ENCODE assay signal across 7 cellular contexts in the genomic region with DNA sequence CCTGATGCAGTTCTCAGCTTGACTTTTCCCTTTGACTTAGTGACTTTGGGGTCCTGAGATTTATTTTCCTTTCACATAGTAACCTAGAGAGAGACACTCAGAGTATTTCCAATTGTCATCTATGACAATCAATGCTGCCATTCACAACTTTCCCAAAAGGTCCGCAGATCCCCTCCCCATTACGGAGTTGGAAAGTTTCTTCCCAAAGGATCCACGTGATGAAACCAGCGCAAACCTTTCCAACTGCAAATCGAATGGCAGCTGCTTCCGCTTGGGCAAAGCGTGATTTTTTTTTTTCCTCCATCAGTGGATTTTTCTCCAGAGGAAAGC. TPM values are rescaled to one million over a fixed set of nuclear protein-coding genes. Genes with fewer than 3 reads are reported as not detected.
DNase-seq lines count a peak whose midpoint lies in the region; ATAC-seq and TF ChIP-seq lines count a peak whose summit lies in the region.

No MANE protein-coding gene starts in this region.

- no peaks in the 10 kb centered on the region for H3K9me3 ChIP-seq in OCI-LY3 (ENCODE audit: insufficient read depth, low read length)
- no peaks in the 10 kb centered on the region for H3K9me3 ChIP-seq in endocrine pancreas (ENCODE audit: control insufficient read depth, low read length)

- peaks cover 7% of the 10 kb centered on the region; the same call in 1 of the 2 replicates for H3K79me2 ChIP-seq in OCI-LY3 (ENCODE audit: low read length)

- H3K27ac Mint-ChIP-seq in naive thymus-derived CD8-positive, alpha-beta T cell, result peak overlapping the region; percentile 88 to 95 (median 91)

- H3K27me3 ChIP-seq in OCI-LY3 (ENCODE audit: low read depth, low read length) (no peaks in the 10 kb centered on the region), endocrine pancreas (ENCODE audit: control insufficient read depth, insufficient read depth, low read length) (no peaks in the 10 kb centered on the region)

- H4K20me1 ChIP-seq in OCI-LY3 (ENCODE audit: insufficient read depth, low read length), result no peaks in the 10 kb centered on the region

- peak overlapping the region; percentile 86 to 96 (median 93) for H3K4me3 Mint-ChIP-seq in naive thymus-derived CD8-positive, alpha-beta T cell

- ATAC-seq in GM21717 (IDR thresholded peaks at IDR 0.05; ENCODE audit: unreplicated experiment), result peak; percentile 13
- peak in 1 of 2 donors; percentile 5 for ATAC-seq in naive thymus-derived CD8-positive, alpha-beta T cell

- no peaks in the 10 kb centered on the region for H3K9me3 Mint-ChIP-seq in naive thymus-derived CD8-positive, alpha-beta T cell

- peak overlapping the region; percentile 98 for H3K4me2 ChIP-seq in OCI-LY3 (ENCODE audit: low read length)

- H3K4me3 ChIP-seq in OCI-LY3 (ENCODE audit: low read length) (peak overlapping the region; percentile 92), endocrine pancreas (ENCODE audit: control insufficient read depth, insufficient read depth, low read length) (peak overlapping the region; percentile 75)

- H3K4me1 Mint-ChIP-seq in naive thymus-derived CD8-positive, alpha-beta T cell, result peaks cover 6 to 40% (median 23%) of the 10 kb centered on the region in 4 donors

- TF ChIP-seq CTCF in OCI-LY3 (IDR thresholded peaks at IDR 0.05; ENCODE audit: low read depth, low read length), result no peak

- no peaks in the 10 kb centered on the region for H3K27me3 Mint-ChIP-seq in naive thymus-derived CD8-positive, alpha-beta T cell

- DNase-seq in naive thymus-derived CD8-positive, alpha-beta T cell, result peak in 1 of 10 donors; percentile 22
- no peak for DNase-seq in kidney tubule cell (ENCODE audit: low spot score)
- DNase-seq in NCI-H2227 treated with DMSO at 0.1 percent for 48 hours (lab: John Stamatoyannopoulos, UW), result no peak
- DNase-seq in UCSD-AML1 (lab: John Stamatoyannopoulos, UW; ENCODE audit: unreplicated experiment), result no peak

- H3K9ac ChIP-seq in OCI-LY3 (ENCODE audit: low read length) (peak overlapping the region; percentile 78), endocrine pancreas (ENCODE audit: control insufficient read depth, insufficient read depth, low read length) (peak overlapping the region; percentile 82)

- H3K36me3 Mint-ChIP-seq in naive thymus-derived CD8-positive, alpha-beta T cell, result no peaks in the 10 kb centered on the region

- peak overlapping the region; percentile 89 for H2AFZ ChIP-seq in OCI-LY3 (ENCODE audit: low read depth, low read length)

- POLR2A ChIA-PET in naive thymus-derived CD8-positive, alpha-beta T cell (lab: Charles Lee), result interaction anchor here (0.6 to 2.4 kb wide), 21 partner anchors 8 to 165 kb away, joined by 3 to 59 read pairs (median 5); partner anchors contain the start of genes DDX19A, DDX19B and ST3GAL2

- H3K4me1 ChIP-seq in OCI-LY3 (ENCODE audit: low read length) (peaks cover 9% of the 10 kb centered on the region), endocrine pancreas (ENCODE audit: control insufficient read depth, insufficient read depth, low read length) (no peaks in the 10 kb centered on the region)

- H3K36me3 ChIP-seq in OCI-LY3 (replicated peaks; ENCODE audit: low read depth, low read length), result no peaks in the 10 kb centered on the region
- no peaks in the 10 kb centered on the region for H3K36me3 ChIP-seq in endocrine pancreas (ENCODE audit: control insufficient read depth, insufficient read depth, low read length)

- peak overlapping the region; percentile 73 for H3K27ac ChIP-seq in OCI-LY3 (ENCODE audit: low read length)

RNA-seq across cellular contexts. Expression of gene FCSK, which starts 0.5 kb away (rescaled TPM):
- total RNA-seq in naive thymus-derived CD8-positive, alpha-beta T cell, result 10 to 100 TPM; 35.2 to 39.7 TPM
- polyA plus RNA-seq in naive thymus-derived CD8-positive, alpha-beta T cell, result 1 to 10 TPM; 4.5 to 9.6 (median 9.3) TPM

RNA-seq across cellular contexts. Expression of gene ST3GAL2, which starts 15.0 kb away (rescaled TPM):
- 10 to 100 TPM; 30.5 to 31.9 TPM for total RNA-seq in naive thymus-derived CD8-positive, alpha-beta T cell
- polyA plus RNA-seq in naive thymus-derived CD8-positive, alpha-beta T cell, result 10 to 100 TPM; 14.6 to 23.4 (median 16.5) TPM
